In genomic region chr10:131101011-131101410, GRCh38 we compare ENCODE assay signal across 29 cellular contexts.
"Had no signal": no experiment of that assay in that cellular context is flagged by ENCODE, and none has a peak within 500 bp of the region (broad histone marks: within the 10 kb centered on the region; RNA-seq: fewer than 3 reads in every experiment).

No MANE protein-coding gene starts in this region.

- H3K4me2 ChIP-seq: SK-N-SH had no signal

- DNase-seq: activated CD4-positive, alpha-beta T cell treated with anti-CD3 and anti-CD28 coated beads for 36 hours; activated CD4-positive, alpha-beta T cell treated with anti-CD3 and anti-CD28 coated beads, Interleukin-2, amount 10 ng/mL, durations not matched to agents 7 days and 5 days; activated CD4-positive, alpha-beta T cell treated with anti-CD3 and anti-CD28 coated beads, Interleukin-2, amount 50 U/mL, for 48 hours; activated CD8-positive, alpha-beta T cell treated with anti-CD3 and anti-CD28 coated beads, Interleukin-2, amount 10 ng/mL, durations not matched to agents 7 days and 5 days; activated gamma-delta T cell treated with Interleukin-2 at 50 U/mL for 16 hours; activated naive CD4-positive, alpha-beta T cell treated with anti-CD3 and anti-CD28 coated beads for 36 hours; activated T-cell treated with anti-CD3 and anti-CD28 coated beads, Interleukin-2, amount 50 U/mL, for 24 hours; adrenal gland; body of pancreas; caudate nucleus; Kasumi-1; KG1; MG63; NCI-H1092; NCI-H1436 treated with DMSO at 0.1 percent for 48 hours; NCI-H1694 treated with DMSO at 0.1 percent for 48 hours; NCI-H2029; NCI-H446; NCI-H510A treated with DMSO at 0.1 percent for 48 hours; NCI-H526 treated with DMSO at 0.1 percent for 48 hours; NCI-H774; SHP77 treated with DMSO at 0.1 percent for 48 hours; SK-N-SH had no signal

- H3K4me1 ChIP-seq: adrenal gland, SJSA1 had no signal

- H3K9me3 ChIP-seq: adrenal gland, body of pancreas, MG63, SJSA1, SK-N-SH had no signal

- H3K27me3 ChIP-seq: adrenal gland, body of pancreas, MG63, SJSA1 had no signal

- H3K9me3 Mint-ChIP-seq: activated CD4-positive, alpha-beta T cell treated with anti-CD3 and anti-CD28 coated beads, Interleukin-2, amount 10 ng/mL, durations not matched to agents 7 days and 5 days; activated naive CD4-positive, alpha-beta T cell treated with anti-CD3 and anti-CD28 coated beads for 36 hours; activated naive CD4-positive, alpha-beta T cell treated with anti-CD3 and anti-CD28 coated beads, Interleukin-2, amount 50 U/mL, for 72 hours; activated T-cell treated with anti-CD3 and anti-CD28 coated beads, Interleukin-2, amount 50 U/mL, for 24 hours; activated T-helper 1 cell treated with anti-CD3 and anti-CD28 coated beads, Interleukin-12 subunit alpha, Interleukin-12 subunit beta, Interleukin-2, Interleukin-4 antibody, amounts not matched to agents 30 ng/mL and 10 ng/mL and 1 ng/mL, durations not matched to agents 14 hours and 24 hours and 36 hours; T-helper 1 cell treated with Interleukin-12 subunit alpha and Interleukin-12 subunit beta and Interleukin-4 antibody, amounts not matched to agents 30 μg/mL and 1 μg/mL, for 36 hours; T-helper 2 cell treated with Interferon-gamma antibody and Interleukin-4, amounts not matched to agents 5 μg/mL and 100 μg/mL, for 36 hours had no signal

- H3K36me3 ChIP-seq: adrenal gland, MG63, SJSA1 had no signal

- H3K4me3 Mint-ChIP-seq: activated CD4-positive, alpha-beta T cell treated with anti-CD3 and anti-CD28 coated beads for 36 hours; activated CD4-positive, alpha-beta T cell treated with anti-CD3 and anti-CD28 coated beads, Interleukin-2, amount 10 ng/mL, durations not matched to agents 7 days and 5 days; activated CD8-positive, alpha-beta T cell treated with anti-CD3 and anti-CD28 coated beads, Interleukin-2, amount 10 ng/mL, durations not matched to agents 7 days and 5 days; activated naive CD4-positive, alpha-beta T cell treated with anti-CD3 and anti-CD28 coated beads for 36 hours; activated T-cell treated with anti-CD3 and anti-CD28 coated beads, Interleukin-2, amount 50 U/mL, for 24 hours; activated T-helper 1 cell treated with anti-CD3 and anti-CD28 coated beads, Interleukin-12 subunit alpha, Interleukin-12 subunit beta, Interleukin-2, Interleukin-4 antibody, amounts not matched to agents 30 ng/mL and 10 ng/mL and 1 ng/mL, durations not matched to agents 14 hours and 24 hours and 36 hours; T-helper 1 cell treated with Interleukin-12 subunit alpha and Interleukin-12 subunit beta and Interleukin-4 antibody, amounts not matched to agents 30 μg/mL and 1 μg/mL, for 36 hours; T-helper 2 cell treated with Interferon-gamma antibody and Interleukin-4, amounts not matched to agents 5 μg/mL and 100 μg/mL, for 36 hours; WTC11 had no signal

- H3K9ac ChIP-seq: SK-N-SH had no signal

- H3K4me3 ChIP-seq: adrenal gland, body of pancreas, MG63, SJSA1 had no signal

- H3K27ac Mint-ChIP-seq: activated CD4-positive, alpha-beta T cell treated with anti-CD3 and anti-CD28 coated beads for 36 hours; activated CD4-positive, alpha-beta T cell treated with anti-CD3 and anti-CD28 coated beads, Interleukin-2, amount 10 ng/mL, durations not matched to agents 7 days and 5 days; activated CD8-positive, alpha-beta T cell treated with anti-CD3 and anti-CD28 coated beads, Interleukin-2, amount 10 ng/mL, durations not matched to agents 7 days and 5 days; activated naive CD4-positive, alpha-beta T cell treated with anti-CD3 and anti-CD28 coated beads for 36 hours; activated T-cell treated with anti-CD3 and anti-CD28 coated beads, Interleukin-2, amount 50 U/mL, for 24 hours; activated T-helper 1 cell treated with anti-CD3 and anti-CD28 coated beads, Interleukin-12 subunit alpha, Interleukin-12 subunit beta, Interleukin-2, Interleukin-4 antibody, amounts not matched to agents 30 ng/mL and 10 ng/mL and 1 ng/mL, durations not matched to agents 14 hours and 24 hours and 36 hours; T-helper 1 cell treated with Interleukin-12 subunit alpha and Interleukin-12 subunit beta and Interleukin-4 antibody, amounts not matched to agents 30 μg/mL and 1 μg/mL, for 36 hours; T-helper 2 cell treated with Interferon-gamma antibody and Interleukin-4, amounts not matched to agents 5 μg/mL and 100 μg/mL, for 36 hours; WTC11 had no signal

- H3K27me3 Mint-ChIP-seq: activated CD4-positive, alpha-beta T cell treated with anti-CD3 and anti-CD28 coated beads for 36 hours; activated CD4-positive, alpha-beta T cell treated with anti-CD3 and anti-CD28 coated beads, Interleukin-2, amount 10 ng/mL, durations not matched to agents 7 days and 5 days; activated T-cell treated with anti-CD3 and anti-CD28 coated beads, Interleukin-2, amount 50 U/mL, for 24 hours had no signal

- H3K36me3 Mint-ChIP-seq: activated naive CD4-positive, alpha-beta T cell treated with anti-CD3 and anti-CD28 coated beads, Interleukin-2, amount 50 U/mL, for 72 hours had no signal

- H3K27ac ChIP-seq: adrenal gland, body of pancreas, SJSA1 had no signal

- H3K4me1 Mint-ChIP-seq: activated CD4-positive, alpha-beta T cell treated with anti-CD3 and anti-CD28 coated beads for 36 hours; activated CD4-positive, alpha-beta T cell treated with anti-CD3 and anti-CD28 coated beads, Interleukin-2, amount 10 ng/mL, durations not matched to agents 7 days and 5 days; WTC11 had no signal
